7 cellular contexts compared by ENCODE assay signal in genomic region chr6:147251072-147251471, GRCh38.
"Had no signal": no experiment of that assay in that cellular context is flagged by ENCODE, and none has a peak within 500 bp of the region (broad histone marks: within the 10 kb centered on the region; RNA-seq: fewer than 3 reads in every experiment).

No MANE protein-coding gene starts in this region.

- H3K4me3 ChIP-seq: GM23338 had no signal

- FAIRE-seq: H1, H54, HTR-8/SVneo had no signal

- H3K4me2 ChIP-seq: GM23338 had no signal

- DNase-seq: H9, HCEC 1CT, IMR-90 had no signal

- H2AFZ ChIP-seq: GM23338 had no signal

- ATAC-seq: GM23338 had no signal
